In the genomic region with DNA sequence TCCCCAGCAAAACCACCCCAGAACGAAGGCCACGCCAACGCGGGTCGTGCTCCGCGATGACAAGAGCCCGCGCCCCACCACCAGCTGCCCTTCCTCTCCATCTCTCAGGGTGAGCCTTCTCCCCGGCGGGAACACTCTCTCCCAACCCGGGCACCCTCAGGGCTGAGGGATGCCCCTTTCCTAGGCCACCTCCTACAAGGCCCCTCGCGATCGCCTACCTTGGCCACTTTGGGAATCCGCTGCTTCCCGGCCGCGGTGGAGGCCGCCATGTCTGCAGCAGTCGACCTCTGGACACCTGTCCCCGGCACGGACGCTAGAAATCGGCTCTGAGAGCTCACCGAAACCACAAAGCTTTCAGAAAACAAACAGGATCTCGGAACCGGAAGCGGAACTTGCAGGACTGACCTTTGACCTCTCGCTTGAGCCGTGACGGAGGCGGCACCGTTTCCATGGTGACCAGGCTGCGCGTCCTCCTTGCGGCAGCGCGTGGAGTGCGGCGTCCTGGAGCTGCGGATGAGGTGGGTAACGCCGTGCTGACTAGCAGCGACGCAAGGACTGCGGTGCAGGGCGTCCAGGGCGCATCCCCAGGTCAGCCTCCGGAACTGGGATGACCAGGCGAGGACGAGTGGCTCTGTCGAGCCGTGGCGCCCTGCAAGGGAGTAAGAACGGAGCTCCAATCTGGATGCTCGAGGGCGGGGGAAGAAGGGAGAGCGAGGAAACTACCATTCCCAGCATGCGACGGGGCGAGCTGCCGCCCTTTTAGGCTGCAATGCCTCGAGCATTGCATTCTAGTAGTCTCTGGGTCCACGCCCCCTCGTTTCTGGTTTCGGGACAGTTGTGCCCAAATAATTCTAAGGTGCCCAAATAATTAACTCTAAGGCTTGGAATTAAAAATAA, we compare ENCODE assay signal across 8 cellular contexts. TPM values are rescaled to one million over a fixed set of nuclear protein-coding genes. Genes with fewer than 3 reads are reported as not detected.
DNase-seq lines count a peak whose midpoint lies in the region; ATAC-seq and TF ChIP-seq lines count a peak whose summit lies in the region.

A gene with protein sequence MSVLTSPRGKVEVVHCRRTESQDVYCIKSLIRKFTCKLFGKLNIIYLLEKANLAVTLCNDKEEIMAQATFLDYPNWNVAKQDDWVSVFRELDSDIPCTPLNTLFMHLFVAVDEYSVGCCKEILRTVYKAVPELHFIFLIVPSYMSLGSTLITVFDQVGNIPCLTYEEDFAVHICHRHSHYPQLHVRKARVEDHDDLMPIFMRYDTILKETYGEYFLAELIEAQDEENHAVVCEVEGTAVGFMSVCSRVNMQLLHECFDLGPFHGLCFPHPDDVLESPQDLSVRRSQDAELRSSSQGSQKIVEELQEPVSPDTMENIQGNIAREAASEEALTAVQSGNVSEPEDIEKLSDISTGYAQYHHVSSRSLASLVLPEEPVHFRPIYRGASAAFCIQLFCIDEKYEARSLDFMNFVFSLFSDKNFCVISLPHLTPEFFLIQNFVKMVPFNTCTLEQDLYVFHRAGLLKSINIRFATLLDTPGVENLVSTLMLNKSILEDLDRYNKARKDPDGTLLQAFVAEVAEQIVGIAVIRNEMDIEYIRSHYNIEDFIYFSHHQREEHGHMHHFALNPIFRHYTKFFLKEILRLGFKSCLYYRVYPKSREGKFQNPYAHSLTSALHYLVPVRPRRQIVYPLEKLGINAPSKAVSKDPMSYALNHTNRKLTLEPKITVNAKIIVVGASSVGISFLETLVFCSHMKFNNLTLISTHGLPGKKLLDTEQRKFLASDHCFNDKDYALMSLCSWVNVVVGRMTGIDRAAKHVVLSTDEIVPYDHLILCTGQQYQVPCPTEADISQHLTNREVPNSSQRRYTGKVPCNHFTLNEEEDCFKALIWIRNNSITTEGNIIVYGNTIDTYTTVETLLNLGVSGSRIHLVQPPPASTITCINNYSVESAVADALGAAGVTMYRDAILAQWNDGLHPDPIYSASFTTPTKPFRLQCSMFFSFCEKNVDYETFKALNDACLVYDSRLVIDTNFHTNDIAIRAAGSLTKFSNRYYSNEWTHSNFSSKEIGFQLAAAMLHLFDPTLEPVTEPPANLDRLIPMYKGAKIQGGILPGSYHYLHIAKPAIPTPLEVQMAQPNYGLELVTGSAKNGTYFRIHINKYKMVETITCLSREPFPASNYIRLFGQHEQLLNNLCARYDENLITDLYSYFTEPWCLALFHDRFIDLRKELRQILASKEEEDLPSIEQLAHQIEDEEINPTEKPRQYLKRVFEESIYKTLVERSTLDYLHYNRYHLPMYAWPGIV (plus strand): TSS at position 459 of the 897 bp plus-strand sequence. CDS start 4,122 bp downstream, outside the sequence.
A gene (minus strand): TSS at position 393 of the 897 bp plus-strand sequence. CDS start 124 bp downstream, at position 269.

- no peaks in the 10 kb centered on the region for H3K9me3 ChIP-seq in heart right ventricle

- ATAC-seq in HG02870 (IDR thresholded peaks at IDR 0.05; ENCODE audit: unreplicated experiment) (peak; percentile 90), T-cell (replicated peaks in 1 of 4) (peak; percentile 93 to 97 (median 95)), heart right ventricle (peak; percentile 98 to 99 (median 99))

- intact Hi-C loops in heart right ventricle (cut with DNase I) = loop anchor here in 1 of 10 donors (10.0 kb wide), 1 partner anchor 358 kb away; no protein-coding TSS in a partner anchor

- H3K36me3 Mint-ChIP-seq in T-cell (peaks cover 30% of the 10 kb centered on the region), type B pancreatic cell (peaks cover 20% of the 10 kb centered on the region)

- CTCF ChIA-PET in T-cell (lab: Charles Lee) = interaction anchor here in 1 of 2 donors (0.7 to 1.8 kb wide), 6 partner anchors 35 to 1545 kb away, joined by 3 to 14 read pairs (median 4); a partner anchor contains a TSS

- H3K27ac Mint-ChIP-seq in T-cell (peak within 1 kb of the TSS; percentile 98 to 99), type B pancreatic cell (peak within 1 kb of the TSS; percentile 96)

- H3K4me1 ChIP-seq in heart right ventricle = peaks cover 3 to 22% (median 14%) of the 10 kb centered on the region in 9 donors

- H3K36me3 ChIP-seq in heart right ventricle = peaks cover 0 to 36% (median 30%) of the 10 kb centered on the region in 9 donors

- H3K4me3 ChIP-seq in heart right ventricle = peak within 1 kb of the TSS; percentile 72 to 99 (median 90)

- H3K27me3 Mint-ChIP-seq in T-cell = peaks cover 6 to 7% of the 10 kb centered on the region in 2 donors
- no peaks in the 10 kb centered on the region for H3K27me3 Mint-ChIP-seq in type B pancreatic cell

- peak within 1 kb of the TSS; percentile 90 to 99 (median 98) for H3K4me3 Mint-ChIP-seq in T-cell
- peak within 1 kb of the TSS; percentile 99 for H3K4me3 Mint-ChIP-seq in type B pancreatic cell

- WGBS in heart right ventricle, 2 donors = 0% methylated on average over 67 of the region's 67 CpGs

- H3K27ac ChIP-seq in heart right ventricle = peak within 1 kb of the TSS; percentile 70 to 95 (median 83)

- H3K9me3 Mint-ChIP-seq in T-cell (no peaks in the 10 kb centered on the region), type B pancreatic cell (no peaks in the 10 kb centered on the region)

- DNase-seq in GM13977 (ENCODE audit: low spot score) (peak; percentile 91), NCI-H146 (lab: John Stamatoyannopoulos, UW) (peak; percentile 99), T-cell (peak; percentile 93 to 98 (median 96)), amniotic stem cell (lab: John Stamatoyannopoulos, UW) (peak; percentile 85), heart right ventricle (peak; percentile 95 to 97), pons (ENCODE audit: low spot score) (peak; percentile 97), type B pancreatic cell (ENCODE audit: extremely low spot score, unreplicated experiment) (peak; percentile 96)

- H3K27me3 ChIP-seq in heart right ventricle = no peaks in the 10 kb centered on the region

- in situ Hi-C loops in GM13977 (cut with MboI; ENCODE audit: low pct_unique_long_range_greater_than_20kb, low sequenced_read_pairs, unreplicated experiment) = no loop called here

- peaks cover 28% of the 10 kb centered on the region in 3 donors for H3K4me1 Mint-ChIP-seq in T-cell
- H3K4me1 Mint-ChIP-seq in type B pancreatic cell (ENCODE audit: unreplicated experiment) = peaks cover 3% of the 10 kb centered on the region

- TF ChIP-seq CTCF in GM13977 (IDR thresholded peaks at IDR 0.05; ENCODE audit: extremely low read depth, insufficient read depth, missing control alignments) (no peak), heart right ventricle (IDR thresholded peaks at IDR 0.05) (peak in 1 of 9 donors; percentile 9), type B pancreatic cell (conservative IDR thresholded peaks at IDR 0.05) (peak; percentile 49)

- POLR2A ChIA-PET in T-cell (lab: Charles Lee) = interaction anchor here (0.6 to 1.4 kb wide), 7 partner anchors 17 to 1545 kb away, joined by 3 to 9 read pairs (median 3); a partner anchor contains a TSS

RNA-seq across cellular contexts. Expression of the first gene that starts in this region (rescaled TPM):
- total RNA-seq in T-cell (not detected), heart right ventricle (100 to 1,000 TPM in 1 of 10 donors, 10 to 100 TPM in 9; 30.3 to 140 (median 68.2) TPM), type B pancreatic cell (ENCODE audit: low replicate concordance) (0.52 and 5.6 TPM in 2 replicates)
- polyA plus RNA-seq in heart right ventricle = 10 to 100 TPM in 1 of 2 donors, 1 to 10 TPM in 1; 8.2 to 15.1 TPM

RNA-seq across cellular contexts. Expression of the second gene that starts in this region (rescaled TPM):
- 10 to 100 TPM; 17.8 to 27.0 (median 24.8) TPM for total RNA-seq in T-cell
- total RNA-seq in heart right ventricle = 10 to 100 TPM; 13.5 to 20.2 (median 18.1) TPM
- polyA plus RNA-seq in heart right ventricle = 10 to 100 TPM in 1 of 2 donors, 1 to 10 TPM in 1; 9.8 to 17.5 TPM
- 23.6 and 25.1 TPM in 2 replicates for total RNA-seq in type B pancreatic cell (ENCODE audit: low replicate concordance)

Comparison
In these comparisons a context has a peak if more than half of its experiments do, and no peak if none do; other contexts are left out.
1. Peak in every context shown above with its lines: DNase-seq, ATAC-seq, H3K4me3 ChIP-seq and H3K27ac ChIP-seq.